Comparison of ENCODE assay signal across 8 cellular contexts in the genomic region with DNA sequence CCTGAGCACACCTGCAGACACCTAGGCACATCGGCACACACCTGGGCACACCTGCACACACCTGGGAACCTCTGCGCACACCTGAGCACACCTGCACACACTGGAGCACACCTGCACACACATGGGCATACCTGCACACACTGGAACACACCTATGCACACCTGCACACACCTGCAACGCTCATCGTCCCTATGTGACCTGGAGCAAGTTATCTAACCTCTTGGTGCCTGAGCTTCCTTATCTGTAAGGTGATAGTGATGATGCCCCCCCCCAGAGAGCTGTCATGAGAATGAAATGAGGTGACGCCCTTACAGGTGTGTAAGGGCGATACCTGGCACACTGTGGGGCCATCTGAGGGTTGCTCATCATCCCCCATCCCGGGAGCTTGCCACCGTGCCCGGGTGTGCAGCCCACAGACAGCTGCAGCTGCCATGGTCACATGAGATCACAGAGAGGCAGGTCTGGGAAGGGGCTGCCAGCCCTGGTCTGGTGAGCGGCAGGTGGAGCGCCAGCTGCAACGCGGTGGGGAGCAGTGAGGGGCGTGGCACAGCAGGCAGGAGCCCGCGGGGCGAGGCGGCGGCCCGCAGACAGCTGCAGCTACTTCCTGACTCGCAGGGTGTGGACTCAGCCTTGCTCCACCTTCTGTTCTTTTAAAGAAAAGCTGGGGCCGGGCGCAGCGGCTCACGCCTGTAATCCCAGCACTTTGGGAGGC. TPM values are rescaled to one million over a fixed set of nuclear protein-coding genes. Genes with fewer than 3 reads are reported as not detected.
DNase-seq lines count a peak whose midpoint lies in the region; ATAC-seq, FAIRE-seq and TF ChIP-seq lines count a peak whose summit lies in the region.

No MANE protein-coding gene starts in this region.

- H3K4me1 ChIP-seq in small intestine (ENCODE audit: control insufficient read depth in 2 of 2, insufficient read depth in 1 of 2, low read depth in 1 of 2, low read length in 1 of 2) (no peaks in the 10 kb centered on the region), esophagus squamous epithelium (peaks cover 24 to 51% (median 26%) of the 10 kb centered on the region in 3 donors)

- no peaks in the 10 kb centered on the region for H3K27me3 ChIP-seq in WERI-Rb-1 (ENCODE audit: insufficient read depth, low read depth, severe bottlenecking)
- H3K27me3 ChIP-seq in small intestine (ENCODE audit: control insufficient read depth in 2 of 2, insufficient read depth in 2 of 2, low read length in 2 of 2) = no peaks in the 10 kb centered on the region
- H3K27me3 ChIP-seq in esophagus squamous epithelium = peaks cover 0 to 100% (median 8%) of the 10 kb centered on the region in 4 donors

- no peak for FAIRE-seq in small intestine (lab: Jason Lieb, UNC)

- ATAC-seq in HG02642 (IDR thresholded peaks at IDR 0.05; ENCODE audit: poor library complexity, unreplicated experiment) (peak; percentile 62), HG03469 (IDR thresholded peaks at IDR 0.05; ENCODE audit: unreplicated experiment) (no peak)

- H3K36me3 ChIP-seq in WERI-Rb-1 = peaks cover 12% of the 10 kb centered on the region
- no peaks in the 10 kb centered on the region for H3K36me3 ChIP-seq in small intestine (ENCODE audit: control insufficient read depth in 2 of 2, insufficient read depth in 2 of 2, low read length in 2 of 2)
- H3K36me3 ChIP-seq in esophagus squamous epithelium = no peaks in the 10 kb centered on the region

- peaks cover 2% of the 10 kb centered on the region for H3K9me3 ChIP-seq in WERI-Rb-1 (ENCODE audit: severe bottlenecking)
- no peaks in the 10 kb centered on the region for H3K9me3 ChIP-seq in small intestine (ENCODE audit: control insufficient read depth, low read depth)
- H3K9me3 ChIP-seq in esophagus squamous epithelium = peaks cover 0 to 2% (median 0%) of the 10 kb centered on the region in 3 donors

- TF ChIP-seq CTCF in WERI-Rb-1 (IDR thresholded peaks at IDR 0.05; ENCODE audit: low read depth, low read length) (no peak), esophagus squamous epithelium (IDR thresholded peaks at IDR 0.05) (no peak)

- peak overlapping the region; percentile 97 for H3K27ac ChIP-seq in WERI-Rb-1
- peak overlapping the region in 1 of 2 donors; percentile 26 for H3K27ac ChIP-seq in small intestine (ENCODE audit: low read depth in 1 of 2, low read length in 1 of 2)
- H3K27ac ChIP-seq in esophagus squamous epithelium = no peak overlapping the region

- WGBS in small intestine, 3 donors = 3 to 10% (median 7%) methylated on average over 23 to 25 of the region's 25 CpGs
- WGBS in esophagus squamous epithelium, 2 donors = 40 to 51% methylated on average over 1 to 4 of the region's 25 CpGs

- H3K4me3 ChIP-seq in WERI-Rb-1 (ENCODE audit: low read depth, low read length) (peak overlapping the region; percentile 31), small intestine (ENCODE audit: low read depth in 1 of 2, low read length in 2 of 2) (no peak overlapping the region), esophagus squamous epithelium (peak overlapping the region in 1 of 4 donors; percentile 21)

- intact Hi-C loops in esophagus squamous epithelium (cut with DNase I) = no loop called here

- peak; percentile 95 for DNase-seq in DMS79 treated with DMSO at 0.1 percent for 48 hours (lab: John Stamatoyannopoulos, UW)
- DNase-seq in NCI-H2107 treated with DMSO at 0.1 percent for 48 hours (lab: John Stamatoyannopoulos, UW; ENCODE audit: unreplicated experiment) = peak; percentile 90
- peak; percentile 96 for DNase-seq in WERI-Rb-1
- DNase-seq in ecto neural progenitor cell (ENCODE audit: low spot score) = peak; percentile 89
- peak; percentile 82 for DNase-seq in small intestine
- no peak for DNase-seq in esophagus squamous epithelium (lab: John Stamatoyannopoulos, UW)

- no peak for TF ChIP-seq POLR2A in esophagus squamous epithelium (IDR thresholded peaks at IDR 0.05)

RNA-seq across cellular contexts. Expression of a gene that starts 59.9 kb away (rescaled TPM):
- polyA plus RNA-seq in small intestine = 10 to 100 TPM; 24.3 to 37.6 (median 27.5) TPM
- total RNA-seq in esophagus squamous epithelium = 10 to 100 TPM in 3 of 4 donors, 1 to 10 TPM in 1; 5.9 to 34.3 (median 23.4) TPM
